In genomic region chr1:168803696-168804510, GRCh38 we compare ENCODE assay signal across 12 cellular contexts.
DNase-seq lines count a peak whose midpoint lies in the region; ATAC-seq, FAIRE-seq and TF ChIP-seq lines count a peak whose summit lies in the region.
"Had no signal": no experiment of that assay in that cellular context is flagged by ENCODE, and none has a peak within 500 bp of the region (broad histone marks: within the 10 kb centered on the region; RNA-seq: fewer than 3 reads in every experiment).

No MANE protein-coding gene starts in this region.

- no peak overlapping the region for H3K4me2 ChIP-seq in PC-9

- no peaks in the 10 kb centered on the region for H3K4me1 ChIP-seq in colonic mucosa
- peaks cover 23% of the 10 kb centered on the region for H3K4me1 ChIP-seq in neuron (ENCODE audit: insufficient read depth, low read length)
- no peaks in the 10 kb centered on the region for H3K4me1 ChIP-seq in CD4-positive, alpha-beta memory T cell (ENCODE audit: insufficient read depth, low read length)
- peaks cover 7% of the 10 kb centered on the region; the same call in 1 of the 2 replicates for H3K4me1 ChIP-seq in PC-9 (replicated peaks; ENCODE audit: insufficient read depth)
- H3K4me1 ChIP-seq in lower lobe of right lung: no peaks in the 10 kb centered on the region

- CTCF ChIA-PET in CD4-positive, alpha-beta memory T cell (lab: Charles Lee; ENCODE audit: partially characterized antibody): no interaction called here
- CTCF ChIA-PET in PC-9 (lab: Charles Lee): no interaction called here

- no peaks in the 10 kb centered on the region for H3F3A ChIP-seq in PC-9 (ENCODE audit: insufficient read depth, low read depth)

- ATAC-seq in lower lobe of right lung: no peak
- no peak for ATAC-seq in GM21381 (IDR thresholded peaks at IDR 0.05; ENCODE audit: unreplicated experiment)
- ATAC-seq: T-helper 17 cell had no signal

- H3K9me2 ChIP-seq in PC-9 (ENCODE audit: insufficient read depth): no peaks in the 10 kb centered on the region; the same call in 1 of the 2 replicates

- no peaks in the 10 kb centered on the region for H3K4me1 Mint-ChIP-seq in CD4-positive, alpha-beta memory T cell
- H3K4me1 Mint-ChIP-seq: activated naive CD4-positive, alpha-beta T cell treated with anti-CD3 and anti-CD28 coated beads, Interleukin-2, amount 50 U/mL, for 24 hours; T-helper 17 cell had no signal

- no peak for DNase-seq in D721Med (ENCODE audit: insufficient read length, low spot score)
- peak; percentile 39 for DNase-seq in NCI-H2227 (lab: John Stamatoyannopoulos, UW; ENCODE audit: unreplicated experiment)
- peak; percentile 40 for DNase-seq in colonic mucosa
- DNase-seq in CD4-positive, alpha-beta memory T cell: no peak
- no peak for DNase-seq in PC-9
- DNase-seq in lower lobe of right lung: no peak
- DNase-seq: AML-193, T-helper 17 cell had no signal

- TF ChIP-seq CTCF in D721Med (IDR thresholded peaks at IDR 0.05; ENCODE audit: insufficient read depth, missing control alignments) (no peak), colonic mucosa (IDR thresholded peaks at IDR 0.05) (no peak), PC-9 (conservative IDR thresholded peaks at IDR 0.05) (no peak), lower lobe of right lung (IDR thresholded peaks at IDR 0.05) (no peak)

- no peaks in the 10 kb centered on the region for H3K9me3 Mint-ChIP-seq in CD4-positive, alpha-beta memory T cell
- H3K9me3 Mint-ChIP-seq: activated naive CD4-positive, alpha-beta T cell treated with anti-CD3 and anti-CD28 coated beads, Interleukin-2, amount 50 U/mL, for 24 hours had no signal

- H3K36me3 ChIP-seq in colonic mucosa: no peaks in the 10 kb centered on the region
- no peaks in the 10 kb centered on the region for H3K36me3 ChIP-seq in neuron (ENCODE audit: insufficient read depth, low read length)
- no peaks in the 10 kb centered on the region for H3K36me3 ChIP-seq in CD4-positive, alpha-beta memory T cell (ENCODE audit: insufficient read depth, low read length)
- no peaks in the 10 kb centered on the region for H3K36me3 ChIP-seq in PC-9 (ENCODE audit: low read depth)
- no peaks in the 10 kb centered on the region for H3K36me3 ChIP-seq in lower lobe of right lung
- H3K36me3 ChIP-seq: neutrophil had no signal

- POLR2A ChIA-PET in CD4-positive, alpha-beta memory T cell (lab: Charles Lee; ENCODE audit: partially characterized antibody): no interaction called here
- POLR2A ChIA-PET in PC-9 (lab: Charles Lee; ENCODE audit: unreplicated experiment): no interaction called here

- intact Hi-C loops in colonic mucosa (cut with DNase I): no loop called here
- intact Hi-C loops in CD4-positive, alpha-beta memory T cell (cut with micrococcal nuclease): no loop called here
- intact Hi-C loops in PC-9 (cut with micrococcal nuclease; ENCODE audit: unreplicated experiment): no loop called here
- intact Hi-C loops in lower lobe of right lung (cut with DNase I): no loop called here

- BruUV-seq in PC-9 (replicated peaks; lab: Mats Ljungman, UMichigan): no TSS peak

- no peaks in the 10 kb centered on the region for H3K79me2 ChIP-seq in PC-9 (ENCODE audit: low read depth)

- H3K27me3 Mint-ChIP-seq in CD4-positive, alpha-beta memory T cell: peaks cover 3 to 6% of the 10 kb centered on the region in 2 donors

- no peaks in the 10 kb centered on the region for H3K36me3 Mint-ChIP-seq in CD4-positive, alpha-beta memory T cell
- H3K36me3 Mint-ChIP-seq: activated naive CD4-positive, alpha-beta T cell treated with anti-CD3 and anti-CD28 coated beads, Interleukin-2, amount 50 U/mL, for 24 hours had no signal

- H2AFZ ChIP-seq in neuron (ENCODE audit: low read depth, low read length) (no peak overlapping the region), PC-9 (no peak overlapping the region)

- H3K27me3 ChIP-seq in colonic mucosa (no peaks in the 10 kb centered on the region), neuron (ENCODE audit: insufficient read depth, low read length) (no peaks in the 10 kb centered on the region), PC-9 (ENCODE audit: insufficient read depth, low read depth) (no peaks in the 10 kb centered on the region), lower lobe of right lung (ENCODE audit: low read depth) (no peaks in the 10 kb centered on the region)
- no peaks in the 10 kb centered on the region for H3K27me3 ChIP-seq in CD4-positive, alpha-beta memory T cell (ENCODE audit: insufficient read depth, low read length)
- H3K27me3 ChIP-seq: neutrophil had no signal

- H3K4me3 ChIP-seq in colonic mucosa (no peak overlapping the region), neuron (ENCODE audit: low read length) (peak overlapping the region; percentile 2), PC-9 (no peak overlapping the region), lower lobe of right lung (no peak overlapping the region)
- no peak overlapping the region for H3K4me3 ChIP-seq in CD4-positive, alpha-beta memory T cell (ENCODE audit: low read length in 2 of 2)

- no peak overlapping the region for H3K9ac ChIP-seq in colonic mucosa (ENCODE audit: low read depth in 2 of 2, low read length in 2 of 2)

- no peaks in the 10 kb centered on the region for H4K20me1 ChIP-seq in PC-9 (ENCODE audit: insufficient read depth)

- H3K27ac Mint-ChIP-seq in CD4-positive, alpha-beta memory T cell: no peak overlapping the region
- H3K27ac Mint-ChIP-seq: activated naive CD4-positive, alpha-beta T cell treated with anti-CD3 and anti-CD28 coated beads, Interleukin-2, amount 50 U/mL, for 24 hours; T-helper 17 cell had no signal

- peak; percentile 87 for FAIRE-seq in D721Med (lab: Jason Lieb, UNC)

- H3K9me3 ChIP-seq in colonic mucosa (no peaks in the 10 kb centered on the region), neuron (ENCODE audit: low read length) (no peaks in the 10 kb centered on the region), PC-9 (ENCODE audit: insufficient read depth, low read depth) (no peaks in the 10 kb centered on the region), lower lobe of right lung (no peaks in the 10 kb centered on the region)
- no peaks in the 10 kb centered on the region for H3K9me3 ChIP-seq in CD4-positive, alpha-beta memory T cell (ENCODE audit: control insufficient read depth in 1 of 2, low read length in 2 of 2)
- H3K9me3 ChIP-seq: neutrophil had no signal

- H3K4me3 Mint-ChIP-seq in CD4-positive, alpha-beta memory T cell: no peak overlapping the region
- H3K4me3 Mint-ChIP-seq: activated naive CD4-positive, alpha-beta T cell treated with anti-CD3 and anti-CD28 coated beads, Interleukin-2, amount 50 U/mL, for 24 hours; T-helper 17 cell had no signal

- H3K27ac ChIP-seq in colonic mucosa (no peak overlapping the region), PC-9 (no peak overlapping the region), lower lobe of right lung (no peak overlapping the region)
- H3K27ac ChIP-seq in CD4-positive, alpha-beta memory T cell (ENCODE audit: low read depth, low read length): no peak overlapping the region
- H3K27ac ChIP-seq: neutrophil had no signal

Comparison
In these comparisons a context has a peak if more than half of its experiments do, and no peak if none do; other contexts are left out.
1. DNase-seq: peak in NCI-H2227 (single experiment) and colonic mucosa (single experiment); none in D721Med (single experiment), CD4-positive, alpha-beta memory T cell (0 of 5), PC-9 (0 of 2) and lower lobe of right lung (single experiment).